8 cellular contexts compared by ENCODE assay signal in the genomic region with DNA sequence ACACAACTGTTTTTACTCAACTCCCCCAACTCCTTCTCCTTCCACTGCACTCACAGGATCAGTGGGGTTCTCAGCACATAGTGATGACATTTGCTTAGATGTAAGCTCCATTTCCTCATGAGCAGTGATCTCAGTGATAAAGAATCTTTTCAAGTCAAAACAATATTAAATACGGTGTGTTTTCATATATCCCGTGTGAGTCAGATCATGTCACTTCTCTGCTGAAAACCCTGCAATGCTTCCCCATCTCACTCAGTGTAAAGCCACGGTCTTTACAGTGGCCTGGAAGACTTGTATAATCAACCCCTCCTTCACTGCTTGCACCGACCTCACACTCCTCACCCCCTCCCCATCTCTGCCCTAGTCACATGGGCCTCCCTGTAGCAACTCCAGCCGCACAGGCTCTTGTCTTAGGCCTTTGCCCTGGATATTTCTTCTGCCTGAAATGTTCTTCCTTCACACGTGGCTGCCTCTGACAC.
DNase-seq lines count a peak whose midpoint lies in the region; ATAC-seq, FAIRE-seq and TF ChIP-seq lines count a peak whose summit lies in the region.

No MANE protein-coding gene starts in this region.

- H3K27me3 ChIP-seq in K562 (ENCODE audit: control insufficient read depth in 2 of 2, insufficient read depth in 2 of 2, low read length in 2 of 2) (no peaks in the 10 kb centered on the region), subcutaneous abdominal adipose tissue (ENCODE audit: control insufficient read depth in 5 of 5, insufficient read depth in 4 of 5, low read length in 5 of 5) (no peaks in the 10 kb centered on the region)

- H3K4me1 ChIP-seq in K562 (replicated peaks in 1 of 2; ENCODE audit: control insufficient read depth in 2 of 2, insufficient read depth in 2 of 2, low read length in 2 of 2) = no peaks in the 10 kb centered on the region
- H3K4me1 ChIP-seq in kidney (ENCODE audit: control insufficient read depth in 1 of 2, insufficient read depth in 1 of 2, low read depth in 1 of 2, low read length in 2 of 2) = peaks cover 21 to 45% of the 10 kb centered on the region in 2 donors
- peaks cover 6 to 34% (median 16%) of the 10 kb centered on the region in 5 donors for H3K4me1 ChIP-seq in subcutaneous abdominal adipose tissue (ENCODE audit: control insufficient read depth in 5 of 5, insufficient read depth in 5 of 5, low read length in 5 of 5)

- POLR2A ChIA-PET in K562 (lab: Yijun Ruan, JAX) = no interaction called here

- DNase-seq in activated T-cell treated with anti-CD3 and anti-CD28 coated beads, Interleukin-2, amount 50 U/mL, for 4 hours = no peak
- DNase-seq in activated T-cell treated with anti-CD3 and anti-CD28 coated beads for 4 hours (no peak), K562 (ENCODE audit: extremely low read depth in 1 of 4, low spot score in 3 of 4) (no peak), kidney (no peak), NCI-H2081 (lab: John Stamatoyannopoulos, UW) (no peak)
- no peak for DNase-seq in stimulated activated naive CD4-positive, alpha-beta T cell treated with Interleukin-2 at 50 U/mL for 16 hours (lab: John Stamatoyannopoulos, UW)

- TF ChIP-seq CTCF in K562 (IDR thresholded peaks at IDR 0.05 in 2 of 3, conservative IDR thresholded peaks at IDR 0.05 in 1 of 3; ENCODE audit: insufficient read depth in 2 of 3, low read depth in 1 of 3, low read length in 3 of 3) (no peak), kidney (IDR thresholded peaks at IDR 0.05; ENCODE audit: borderline replicate concordance, extremely low read depth, insufficient read depth) (no peak)

- no TSS peak for BruUV-seq in K562 (replicated peaks; lab: Mats Ljungman, UMichigan)

- peak overlapping the region; percentile 45; the same call in 1 of the 2 replicates for H2AFZ ChIP-seq in K562 (ENCODE audit: low read depth, low read length)

- H3K4me1 Mint-ChIP-seq in activated T-cell treated with anti-CD3 and anti-CD28 coated beads, Interleukin-2, amount 50 U/mL, for 4 hours (ENCODE audit: low read depth) = peaks cover 8% of the 10 kb centered on the region

- TF ChIP-seq POLR2A in K562 (conservative IDR thresholded peaks at IDR 0.05) = no peak

- H3K9me3 Mint-ChIP-seq in activated T-cell treated with anti-CD3 and anti-CD28 coated beads, Interleukin-2, amount 50 U/mL, for 4 hours = no peaks in the 10 kb centered on the region

- TF ChIP-seq EP300 in K562 (IDR thresholded peaks at IDR 0.05; ENCODE audit: low read length) = no peak

- no peak for TF ChIP-seq RAD21 in K562 (CRISPR knock-in tag; conservative IDR thresholded peaks at IDR 0.05 in 1 of 2, IDR thresholded peaks at IDR 0.05 in 1 of 2)

- no peaks in the 10 kb centered on the region for H4K20me1 ChIP-seq in K562 (replicated peaks; ENCODE audit: control insufficient read depth, insufficient read depth, low read length)

- intact Hi-C loops in K562 (cut with micrococcal nuclease) (loop anchor here (2.0 kb wide), 1 partner anchor 325 kb away; no protein-coding TSS in a partner anchor), kidney (cut with DNase I) (loop anchor here (10.0 kb wide), 1 partner anchor 147 kb away; a partner anchor contains a TSS)

- no peaks in the 10 kb centered on the region for H3K79me2 ChIP-seq in K562 (ENCODE audit: control insufficient read depth, insufficient read depth, low read length)

- no peaks in the 10 kb centered on the region for H3K36me3 Mint-ChIP-seq in activated T-cell treated with anti-CD3 and anti-CD28 coated beads, Interleukin-2, amount 50 U/mL, for 4 hours (ENCODE audit: insufficient read depth)

- H3K36me3 ChIP-seq in K562 (ENCODE audit: control insufficient read depth, insufficient read depth, low read length) = no peaks in the 10 kb centered on the region
- H3K36me3 ChIP-seq in kidney (ENCODE audit: control insufficient read depth in 1 of 2, insufficient read depth in 2 of 2, low read length in 2 of 2) = no peaks in the 10 kb centered on the region
- H3K36me3 ChIP-seq in subcutaneous abdominal adipose tissue (ENCODE audit: control insufficient read depth in 5 of 5, insufficient read depth in 5 of 5, low read length in 5 of 5) = no peaks in the 10 kb centered on the region

- in situ Hi-C loops in K562 (cut with MboI) = no loop called here

- H3K27me3 Mint-ChIP-seq in activated T-cell treated with anti-CD3 and anti-CD28 coated beads, Interleukin-2, amount 50 U/mL, for 4 hours (ENCODE audit: low read depth) = no peaks in the 10 kb centered on the region

- no peak overlapping the region for H3K4me3 ChIP-seq in K562
- H3K4me3 ChIP-seq in kidney (ENCODE audit: low read length in 2 of 2) = peak overlapping the region in 1 of 2 donors; percentile 7
- no peak overlapping the region for H3K4me3 ChIP-seq in subcutaneous abdominal adipose tissue (ENCODE audit: low read depth in 1 of 5, low read length in 5 of 5)

- no peak overlapping the region for H3K4me3 Mint-ChIP-seq in activated T-cell treated with anti-CD3 and anti-CD28 coated beads, Interleukin-2, amount 50 U/mL, for 4 hours

- no peak overlapping the region for H3K9ac ChIP-seq in K562 (ENCODE audit: insufficient read depth in 1 of 2, low read depth in 2 of 2, low read length in 2 of 2)
- peak overlapping the region in 1 of 2 donors; percentile 16 for H3K9ac ChIP-seq in kidney (ENCODE audit: low read length in 2 of 2)
- H3K9ac ChIP-seq in subcutaneous abdominal adipose tissue (ENCODE audit: low read length in 5 of 5) = peak overlapping the region in 1 of 5 donors; percentile 20

- no peaks in the 10 kb centered on the region for H3K9me3 ChIP-seq in K562 (replicated peaks; ENCODE audit: control insufficient read depth, insufficient read depth, low read depth, low read length)
- no peaks in the 10 kb centered on the region for H3K9me3 ChIP-seq in kidney (ENCODE audit: control insufficient read depth in 1 of 2, low read length in 2 of 2)
- H3K9me3 ChIP-seq in subcutaneous abdominal adipose tissue (ENCODE audit: control insufficient read depth in 5 of 5, low read length in 5 of 5) = no peaks in the 10 kb centered on the region

- peak; percentile 75 to 86 for ATAC-seq in activated T-cell treated with anti-CD3 and anti-CD28 coated beads, Interleukin-2, amount 50 U/mL, for 4 hours
- ATAC-seq in K562 (no peak), HG03521 (IDR thresholded peaks at IDR 0.05; ENCODE audit: unreplicated experiment) (no peak)

- no peak overlapping the region for H3K27ac ChIP-seq in K562 (ENCODE audit: extremely low read depth, low read depth, low read length)
- peak overlapping the region; percentile 86 to 87 for H3K27ac ChIP-seq in kidney (ENCODE audit: low read depth in 2 of 2, low read length in 2 of 2)
- H3K27ac ChIP-seq in subcutaneous abdominal adipose tissue (ENCODE audit: low read depth, low read length) = peak overlapping the region; percentile 71

- CTCF ChIA-PET in K562 (lab: Yijun Ruan, JAX; ENCODE audit: low intra/inter-chr PET ratio) = no interaction called here

- FAIRE-seq in K562 (lab: Jason Lieb, UNC) = no peak
- FAIRE-seq in kidney (lab: Jason Lieb, UNC) = no peak

- WGBS in K562 (ENCODE audit: insufficient coverage, low coverage, missing lambda C conversion rate) = 8% methylated on average over 6 of the region's 6 CpGs

- no peak overlapping the region for H3K4me2 ChIP-seq in K562 (ENCODE audit: insufficient read depth, low read length)

- no peaks in the 10 kb centered on the region for H3K9me1 ChIP-seq in K562 (ENCODE audit: control insufficient read depth, insufficient read depth, low read length)

TF ChIP-seq in K562, 482 proteins besides CTCF, POLR2A, EP300 and RAD21:
- 0 out of 2 replicates have a peak, but pooled peaks have one; percentile 21 for TF ChIP-seq FOSL1 (tag; conservative IDR thresholded peaks at IDR 0.05)
- TF ChIP-seq, protein P1, sequence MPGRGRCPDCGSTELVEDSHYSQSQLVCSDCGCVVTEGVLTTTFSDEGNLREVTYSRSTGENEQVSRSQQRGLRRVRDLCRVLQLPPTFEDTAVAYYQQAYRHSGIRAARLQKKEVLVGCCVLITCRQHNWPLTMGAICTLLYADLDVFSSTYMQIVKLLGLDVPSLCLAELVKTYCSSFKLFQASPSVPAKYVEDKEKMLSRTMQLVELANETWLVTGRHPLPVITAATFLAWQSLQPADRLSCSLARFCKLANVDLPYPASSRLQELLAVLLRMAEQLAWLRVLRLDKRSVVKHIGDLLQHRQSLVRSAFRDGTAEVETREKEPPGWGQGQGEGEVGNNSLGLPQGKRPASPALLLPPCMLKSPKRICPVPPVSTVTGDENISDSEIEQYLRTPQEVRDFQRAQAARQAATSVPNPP (IDR thresholded peaks at IDR 0.05; ENCODE audit: borderline replicate concordance, insufficient read depth, insufficient read length) = no peak

Comparison
In these comparisons a context has a peak if more than half of its experiments do, and no peak if none do; other contexts are left out.
1. ATAC-seq: peak in activated T-cell treated with anti-CD3 and anti-CD28 coated beads, Interleukin-2, amount 50 U/mL, for 4 hours (2 of 2); none in K562 (single experiment) and HG03521 (single experiment).